Comparison of ENCODE assay signal across 1 cellular context in the genomic region with DNA sequence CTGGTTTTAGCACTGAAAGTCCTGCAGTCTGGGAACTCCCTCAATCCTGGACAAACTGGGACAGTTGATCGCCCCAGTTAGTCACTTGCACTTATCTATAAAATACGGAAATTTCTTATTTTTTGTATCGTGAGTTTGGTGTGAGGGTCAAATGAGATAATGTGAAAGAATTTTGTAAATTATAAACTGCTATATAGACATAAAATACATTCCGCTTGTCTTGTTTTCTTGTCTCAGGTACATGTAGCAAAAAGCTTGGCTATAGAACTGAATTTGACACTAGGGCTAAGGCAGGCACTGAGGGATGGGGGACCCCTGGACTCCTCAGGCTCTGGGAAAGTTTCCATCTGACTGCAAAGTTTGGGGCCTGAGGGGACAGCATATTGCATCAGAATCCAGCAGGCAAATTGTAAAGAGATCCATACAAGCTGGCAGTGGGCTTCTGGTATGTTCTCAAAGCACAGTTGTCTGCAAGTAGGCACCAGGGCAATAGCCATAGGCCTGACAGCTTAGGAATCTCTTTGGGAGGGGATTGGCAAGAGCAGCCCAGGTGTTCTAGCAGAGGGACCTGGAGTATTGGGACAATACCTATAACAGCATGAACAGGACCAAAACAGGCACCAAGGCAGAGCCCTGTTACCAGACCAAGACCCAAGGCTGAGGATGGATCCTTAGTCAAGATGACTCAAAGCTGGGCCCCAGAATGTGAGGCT.
TF ChIP-seq lines count a peak whose summit lies in the region.

No MANE protein-coding gene starts in this region.

TF ChIP-seq in A549, 52 proteins besides CTCF, POLR2A, EP300 and RAD21 (continued from another document):
- TF ChIP-seq MAFK (IDR thresholded peaks at IDR 0.05; ENCODE audit: partially characterized antibody): peak; percentile 37
